9 cellular contexts compared by ENCODE assay signal in genomic region chr17:1060991-1061390, GRCh38.
DNase-seq lines count a peak whose midpoint lies in the region; ATAC-seq, FAIRE-seq and TF ChIP-seq lines count a peak whose summit lies in the region.
"Had no signal": no experiment of that assay in that cellular context is flagged by ENCODE, and none has a peak within 500 bp of the region (broad histone marks: within the 10 kb centered on the region; RNA-seq: fewer than 3 reads in every experiment).

No MANE protein-coding gene starts in this region.

- CTCF ChIA-PET in Panc1 (lab: Charles Lee), result no interaction called here
- CTCF ChIA-PET in CD8-positive, alpha-beta memory T cell (lab: Charles Lee), result no interaction called here

- H3K36me3 Mint-ChIP-seq in CD8-positive, alpha-beta memory T cell, result peaks cover 25 to 51% (median 26%) of the 10 kb centered on the region in 3 donors

- DNase-seq in ELR (ENCODE audit: low read depth) (peak; percentile 99), Panc1 (ENCODE audit: low read depth, low spot score) (peak; percentile 92), colonic mucosa (peak; percentile 50), pancreas (peak in 2 of 6 donors; percentile 38 to 55), retina (no peak), NCI-H526 (lab: John Stamatoyannopoulos, UW) (no peak)
- no peak for DNase-seq in CD8-positive, alpha-beta memory T cell

- H3K4me3 Mint-ChIP-seq in CD8-positive, alpha-beta memory T cell, result no peak overlapping the region

- H3K4me1 ChIP-seq in Panc1 (ENCODE audit: control insufficient read depth, insufficient read depth, low read length), result no peaks in the 10 kb centered on the region
- H3K4me1 ChIP-seq in colonic mucosa, result no peaks in the 10 kb centered on the region
- no peaks in the 10 kb centered on the region for H3K4me1 ChIP-seq in pancreas
- no peaks in the 10 kb centered on the region for H3K4me1 ChIP-seq in CD8-positive, alpha-beta memory T cell (ENCODE audit: insufficient read depth, low read length)

- H3K4me1 Mint-ChIP-seq in CD8-positive, alpha-beta memory T cell, result no peaks in the 10 kb centered on the region

- in situ Hi-C loops in Panc1 (cut with HindIII; ENCODE audit: low pct_unique_long_range_greater_than_20kb, low sequenced_read_pairs), result no loop called here

- no peak overlapping the region for H3K4me3 ChIP-seq in Panc1 (ENCODE audit: low read depth in 2 of 2, low read length in 2 of 2)
- no peak overlapping the region for H3K4me3 ChIP-seq in colonic mucosa
- no peak overlapping the region for H3K4me3 ChIP-seq in pancreas
- no peak overlapping the region for H3K4me3 ChIP-seq in CD8-positive, alpha-beta memory T cell (ENCODE audit: low read length)
- H3K4me3 ChIP-seq: ovary had no signal

- intact Hi-C loops in Panc1 (cut with micrococcal nuclease; ENCODE audit: unreplicated experiment), result no loop called here
- intact Hi-C loops in colonic mucosa (cut with DNase I), result no loop called here
- intact Hi-C loops in pancreas (cut with DNase I), result no loop called here

- WGBS in pancreas, 2 donors, result 53 to 68% methylated on average over 11 of the region's 11 CpGs

- POLR2A ChIA-PET in Panc1 (lab: Charles Lee), result no interaction called here
- POLR2A ChIA-PET in CD8-positive, alpha-beta memory T cell (lab: Charles Lee), result no interaction called here

- H3K36me3 ChIP-seq in Panc1 (ENCODE audit: control insufficient read depth, insufficient read depth, low read length) (peaks cover 7% of the 10 kb centered on the region), colonic mucosa (peaks cover 10% of the 10 kb centered on the region), pancreas (no peaks in the 10 kb centered on the region)
- H3K36me3 ChIP-seq in CD8-positive, alpha-beta memory T cell (ENCODE audit: insufficient read depth, low read length), result peaks cover 6% of the 10 kb centered on the region
- H3K36me3 ChIP-seq: ovary had no signal

- no peak for FAIRE-seq in pancreas (lab: Jason Lieb, UNC)

- no peaks in the 10 kb centered on the region for H3K27me3 ChIP-seq in Panc1 (ENCODE audit: control insufficient read depth, insufficient read depth, low read length)
- no peaks in the 10 kb centered on the region for H3K27me3 ChIP-seq in colonic mucosa
- no peaks in the 10 kb centered on the region for H3K27me3 ChIP-seq in pancreas
- H3K27me3 ChIP-seq in CD8-positive, alpha-beta memory T cell (ENCODE audit: insufficient read depth, low read length, poor library complexity, severe bottlenecking), result no peaks in the 10 kb centered on the region
- H3K27me3 ChIP-seq: ovary had no signal

- no peaks in the 10 kb centered on the region for H3K9me3 Mint-ChIP-seq in CD8-positive, alpha-beta memory T cell

- H3K27ac ChIP-seq in Panc1 (ENCODE audit: low read length) (no peak overlapping the region), colonic mucosa (no peak overlapping the region), pancreas (no peak overlapping the region)
- no peak overlapping the region for H3K27ac ChIP-seq in CD8-positive, alpha-beta memory T cell (ENCODE audit: low read depth, low read length)
- H3K27ac ChIP-seq: ovary had no signal

- H3K27me3 Mint-ChIP-seq in CD8-positive, alpha-beta memory T cell, result no peaks in the 10 kb centered on the region

- BruUV-seq in Panc1 (replicated peaks; lab: Mats Ljungman, UMichigan), result no TSS peak

- H3K9ac ChIP-seq in colonic mucosa (ENCODE audit: low read depth in 2 of 2, low read length in 2 of 2), result no peak overlapping the region

- peak; percentile 92 for ATAC-seq in Panc1
- ATAC-seq in pancreas, result peak in 3 of 4 donors; percentile 59 to 83 (median 74)
- no peak for ATAC-seq in HG03280 (IDR thresholded peaks at IDR 0.05; ENCODE audit: unreplicated experiment)

- peak overlapping the region in 1 of 8 donors; percentile 82 for H3K27ac Mint-ChIP-seq in CD8-positive, alpha-beta memory T cell

- H3K9me3 ChIP-seq in Panc1 (ENCODE audit: control insufficient read depth, insufficient read depth, low read depth, low read length) (peaks cover 1% of the 10 kb centered on the region; the same call in 1 of the 2 replicates), colonic mucosa (no peaks in the 10 kb centered on the region), pancreas (no peaks in the 10 kb centered on the region)
- no peaks in the 10 kb centered on the region for H3K9me3 ChIP-seq in CD8-positive, alpha-beta memory T cell (ENCODE audit: low read length)
- H3K9me3 ChIP-seq: ovary had no signal

- TF ChIP-seq CTCF in Panc1 (IDR thresholded peaks at IDR 0.05) (no peak), colonic mucosa (IDR thresholded peaks at IDR 0.05) (no peak), pancreas (IDR thresholded peaks at IDR 0.05) (no peak)

Comparison
In these comparisons a context has a peak if more than half of its experiments do, and no peak if none do; other contexts are left out.
1. DNase-seq: peak in ELR (single experiment), Panc1 (single experiment) and colonic mucosa (single experiment); none in retina (single experiment), CD8-positive, alpha-beta memory T cell (0 of 5) and NCI-H526 (0 of 2).